In genomic region chr10:26799342-26799741, GRCh38 we compare ENCODE assay signal across 11 cellular contexts.
DNase-seq lines count a peak whose midpoint lies in the region; ATAC-seq and TF ChIP-seq lines count a peak whose summit lies in the region.
"Had no signal": no experiment of that assay in that cellular context is flagged by ENCODE, and none has a peak within 500 bp of the region (broad histone marks: within the 10 kb centered on the region; RNA-seq: fewer than 3 reads in every experiment).

No MANE protein-coding gene starts in this region.

- H3K27ac ChIP-seq in OCI-LY3 (ENCODE audit: low read length): peak overlapping the region; percentile 74
- H3K27ac ChIP-seq: C4-2B had no signal

- peak overlapping the region; percentile 26 for H3K4me3 ChIP-seq in OCI-LY3 (ENCODE audit: low read length)

- H4K20me1 ChIP-seq in OCI-LY3 (ENCODE audit: insufficient read depth, low read length): peaks cover 93% of the 10 kb centered on the region

- peak overlapping the region; percentile 60 for H3K4me2 ChIP-seq in OCI-LY3 (ENCODE audit: low read length)

- ATAC-seq in HG02571 (IDR thresholded peaks at IDR 0.05; ENCODE audit: unreplicated experiment): peak; percentile 55
- no peak for ATAC-seq in stimulated activated naive CD8-positive, alpha-beta T cell treated with anti-CD3 and anti-CD28 coated beads, Interleukin-15, amount 100 ng/mL, for 72 hours
- ATAC-seq: Panc1 had no signal

- no peaks in the 10 kb centered on the region for H3K9me3 ChIP-seq in OCI-LY3 (ENCODE audit: insufficient read depth, low read length)

- no peak overlapping the region for H3K9ac ChIP-seq in OCI-LY3 (ENCODE audit: low read length)

- H3K36me3 ChIP-seq in OCI-LY3 (replicated peaks; ENCODE audit: low read depth, low read length): peaks cover 20% of the 10 kb centered on the region

- DNase-seq in activated naive CD4-positive, alpha-beta T cell (lab: John Stamatoyannopoulos, UW): no peak
- DNase-seq in stimulated activated naive CD8-positive, alpha-beta T cell treated with anti-CD3 and anti-CD28 coated beads, Interleukin-15, amount 100 ng/mL, for 72 hours: no peak
- DNase-seq in kidney glomerular epithelial cell (lab: John Stamatoyannopoulos, UW): no peak
- DNase-seq in progenitor cell of endocrine pancreas (ENCODE audit: low spot score, unreplicated experiment): no peak
- no peak for DNase-seq in GOT3 (lab: John Stamatoyannopoulos, UW)

- H3K79me2 ChIP-seq in OCI-LY3 (ENCODE audit: low read length): peaks cover 100% of the 10 kb centered on the region

- no peak overlapping the region for H2AFZ ChIP-seq in OCI-LY3 (ENCODE audit: low read depth, low read length)

- H3K4me3 Mint-ChIP-seq in activated naive CD4-positive, alpha-beta T cell treated with anti-CD3 and anti-CD28 coated beads, Interleukin-2, amount 50 U/mL, for 24 hours: peak overlapping the region; percentile 21
- H3K4me3 Mint-ChIP-seq in stimulated activated naive CD8-positive, alpha-beta T cell treated with anti-CD3 and anti-CD28 coated beads, Interleukin-15, amount 100 ng/mL, for 72 hours: peak overlapping the region; percentile 31 to 44
- no peak overlapping the region for H3K4me3 Mint-ChIP-seq in progenitor cell of endocrine pancreas (ENCODE audit: low read depth)
- H3K4me3 Mint-ChIP-seq: dendritic cell treated with granulocyte-macrophage colony-stimulating factor and Interleukin-4, amounts not matched to agents 40 ng/mL and 50 ng/mL, for 4 days had no signal

- H3K4me1 Mint-ChIP-seq in activated naive CD4-positive, alpha-beta T cell treated with anti-CD3 and anti-CD28 coated beads, Interleukin-2, amount 50 U/mL, for 24 hours: peaks cover 87% of the 10 kb centered on the region
- peaks cover 72% of the 10 kb centered on the region for H3K4me1 Mint-ChIP-seq in stimulated activated naive CD8-positive, alpha-beta T cell treated with anti-CD3 and anti-CD28 coated beads, Interleukin-15, amount 100 ng/mL, for 72 hours
- peaks cover 17% of the 10 kb centered on the region for H3K4me1 Mint-ChIP-seq in progenitor cell of endocrine pancreas (ENCODE audit: low read depth)

- no peaks in the 10 kb centered on the region for H3K27me3 ChIP-seq in OCI-LY3 (ENCODE audit: low read depth, low read length)

- TF ChIP-seq CTCF in OCI-LY3 (IDR thresholded peaks at IDR 0.05; ENCODE audit: low read depth, low read length) (no peak), progenitor cell of endocrine pancreas (IDR thresholded peaks at IDR 0.05; ENCODE audit: unreplicated experiment) (no peak)

- peaks cover 5% of the 10 kb centered on the region for H3K9me3 Mint-ChIP-seq in activated naive CD4-positive, alpha-beta T cell treated with anti-CD3 and anti-CD28 coated beads, Interleukin-2, amount 50 U/mL, for 24 hours
- peaks cover 8 to 10% of the 10 kb centered on the region in 2 donors for H3K9me3 Mint-ChIP-seq in stimulated activated naive CD8-positive, alpha-beta T cell treated with anti-CD3 and anti-CD28 coated beads, Interleukin-15, amount 100 ng/mL, for 72 hours
- H3K9me3 Mint-ChIP-seq in progenitor cell of endocrine pancreas (ENCODE audit: low read depth): peaks cover 23% of the 10 kb centered on the region

- peak overlapping the region; percentile 56 for H3K27ac Mint-ChIP-seq in activated naive CD4-positive, alpha-beta T cell treated with anti-CD3 and anti-CD28 coated beads, Interleukin-2, amount 50 U/mL, for 24 hours
- no peak overlapping the region for H3K27ac Mint-ChIP-seq in stimulated activated naive CD8-positive, alpha-beta T cell treated with anti-CD3 and anti-CD28 coated beads, Interleukin-15, amount 100 ng/mL, for 72 hours
- no peak overlapping the region for H3K27ac Mint-ChIP-seq in progenitor cell of endocrine pancreas
- H3K27ac Mint-ChIP-seq: dendritic cell treated with granulocyte-macrophage colony-stimulating factor and Interleukin-4, amounts not matched to agents 40 ng/mL and 50 ng/mL, for 4 days had no signal

- H3K4me1 ChIP-seq in OCI-LY3 (ENCODE audit: low read length): peaks cover 45% of the 10 kb centered on the region

- no peaks in the 10 kb centered on the region for H3K27me3 Mint-ChIP-seq in activated naive CD4-positive, alpha-beta T cell treated with anti-CD3 and anti-CD28 coated beads, Interleukin-2, amount 50 U/mL, for 24 hours
- H3K27me3 Mint-ChIP-seq in stimulated activated naive CD8-positive, alpha-beta T cell treated with anti-CD3 and anti-CD28 coated beads, Interleukin-15, amount 100 ng/mL, for 72 hours: no peaks in the 10 kb centered on the region
- no peaks in the 10 kb centered on the region for H3K27me3 Mint-ChIP-seq in progenitor cell of endocrine pancreas
- H3K27me3 Mint-ChIP-seq: dendritic cell treated with granulocyte-macrophage colony-stimulating factor and Interleukin-4, amounts not matched to agents 40 ng/mL and 50 ng/mL, for 4 days had no signal

- peaks cover 15% of the 10 kb centered on the region for H3K36me3 Mint-ChIP-seq in activated naive CD4-positive, alpha-beta T cell treated with anti-CD3 and anti-CD28 coated beads, Interleukin-2, amount 50 U/mL, for 24 hours
- H3K36me3 Mint-ChIP-seq in progenitor cell of endocrine pancreas (ENCODE audit: insufficient read depth): peaks cover 14% of the 10 kb centered on the region
